Comparison of ENCODE assay signal across 33 cellular contexts in genomic region chr10:118874171-118874570, GRCh38.
"Had no signal": no experiment of that assay in that cellular context is flagged by ENCODE, and none has a peak within 500 bp of the region (broad histone marks: within the 10 kb centered on the region; RNA-seq: fewer than 3 reads in every experiment).

No MANE protein-coding gene starts in this region.

- FAIRE-seq: islet of Langerhans, kidney, pancreas, urothelium cell line had no signal

- H3K4me1 ChIP-seq: pancreas, prostate gland had no signal

- H3K36me3 ChIP-seq: heart left ventricle, left ventricle myocardium inferior, pancreas, prostate gland, spleen, transverse colon, upper lobe of right lung had no signal

- DNase-seq: heart left ventricle; hypothalamus; immature natural killer cell; kidney; left ventricle myocardium inferior; midbrain; mucosa of descending colon; naive thymus-derived CD8-positive, alpha-beta T cell; nucleus accumbens; pancreas; posterior cingulate gyrus; retina; right cardiac atrium; spleen; stimulated activated CD4-positive, alpha-beta T cell treated with anti-CD3 and anti-CD28 coated beads, Interleukin-1b, Interleukin-23, amount 100 ng/mL, for 48 hours; stimulated activated CD4-positive, alpha-beta T cell treated with anti-CD3 and anti-CD28 coated beads, Interleukin-2, amount 100 ng/mL, for 48 hours; stimulated activated CD4-positive, alpha-beta T cell treated with anti-CD3 and anti-CD28 coated beads, Interleukin-4, amount 100 ng/mL, for 4 hours; stimulated activated CD8-positive, alpha-beta memory T cell treated with anti-CD3 and anti-CD28 coated beads, Interleukin-4, amount 100 ng/mL, for 48 hours; stimulated activated naive CD4-positive, alpha-beta T cell treated with Interleukin-2 at 50 U/mL for 16 hours; stimulated activated naive CD8-positive, alpha-beta T cell treated with anti-CD3 and anti-CD28 coated beads, Interleukin-15, amount 100 ng/mL, for 72 hours; substantia nigra; transverse colon; upper lobe of right lung had no signal

- H3K27me3 ChIP-seq: heart left ventricle, upper lobe of right lung had no signal

- H3K4me1 Mint-ChIP-seq: immature natural killer cell; memory B cell; naive thymus-derived CD8-positive, alpha-beta T cell; stimulated activated memory B cell treated with anti-CD40 and anti-IgM and Interleukin-4, amounts not matched to agents 10 μg/mL and 1 μg/mL and 100 μg/mL, for 72 hours; stimulated activated naive CD8-positive, alpha-beta T cell treated with anti-CD3 and anti-CD28 coated beads, Interleukin-15, amount 100 ng/mL, for 72 hours had no signal

- H3K27ac Mint-ChIP-seq: immature natural killer cell; memory B cell; naive thymus-derived CD8-positive, alpha-beta T cell; nephron; stimulated activated memory B cell treated with anti-CD40 and anti-IgM and Interleukin-4, amounts not matched to agents 10 μg/mL and 1 μg/mL and 100 μg/mL, for 72 hours; stimulated activated naive CD8-positive, alpha-beta T cell treated with anti-CD3 and anti-CD28 coated beads, Interleukin-15, amount 100 ng/mL, for 72 hours had no signal

- H3K27ac ChIP-seq: heart left ventricle, left ventricle myocardium inferior, pancreas, prostate gland, skin epidermis, spleen, transverse colon, upper lobe of right lung had no signal

- ATAC-seq: heart left ventricle; mucosa of descending colon; naive thymus-derived CD8-positive, alpha-beta T cell; pancreas; right cardiac atrium; sciatic nerve; stimulated activated memory B cell treated with anti-CD40 and anti-IgM and Interleukin-4, amounts not matched to agents 10 μg/mL and 1 μg/mL and 100 μg/mL, for 72 hours; stimulated activated naive CD8-positive, alpha-beta T cell treated with anti-CD3 and anti-CD28 coated beads, Interleukin-15, amount 100 ng/mL, for 72 hours had no signal

- H3K9me3 ChIP-seq: mucosa of descending colon, pancreas, prostate gland, transverse colon, upper lobe of right lung had no signal

- H3K4me3 Mint-ChIP-seq: immature natural killer cell; memory B cell; naive thymus-derived CD8-positive, alpha-beta T cell; nephron; neural crest cell; stimulated activated memory B cell treated with anti-CD40 and anti-IgM and Interleukin-4, amounts not matched to agents 10 μg/mL and 1 μg/mL and 100 μg/mL, for 72 hours; stimulated activated naive CD8-positive, alpha-beta T cell treated with anti-CD3 and anti-CD28 coated beads, Interleukin-15, amount 100 ng/mL, for 72 hours had no signal

- H3K36me3 Mint-ChIP-seq: immature natural killer cell; memory B cell; stimulated activated memory B cell treated with anti-CD40 and anti-IgM and Interleukin-4, amounts not matched to agents 10 μg/mL and 1 μg/mL and 100 μg/mL, for 72 hours had no signal

- H3K4me3 ChIP-seq: heart left ventricle, left ventricle myocardium inferior, lung, mucosa of descending colon, pancreas, prostate gland, skin epidermis, spleen, transverse colon, upper lobe of right lung had no signal
